ENCODE assay signal across 12 cellular contexts in genomic region chr5:143094087-143094511, GRCh38.
A peak's percentile ranks its signal among the peaks of the same experiment; 100 is the strongest.
DNase-seq lines count a peak whose midpoint lies in the region; FAIRE-seq and TF ChIP-seq lines count a peak whose summit lies in the region.
"Had no signal": no experiment of that assay in that cellular context is flagged by ENCODE, and none has a peak within 500 bp of the region (broad histone marks: within the 10 kb centered on the region; RNA-seq: fewer than 3 reads in every experiment).

No MANE protein-coding gene starts in this region.

- no peak overlapping the region for H2AFZ ChIP-seq in trophoblast cell (ENCODE audit: insufficient read depth, low read length, poor library complexity)

- H3K9me3 ChIP-seq in trophoblast cell (ENCODE audit: insufficient read depth, low read depth, low read length) (no peaks in the 10 kb centered on the region), spleen (no peaks in the 10 kb centered on the region)

- intact Hi-C loops in spleen (cut with DNase I; ENCODE audit: low total_unique reads), result no loop called here

- H3K4ac ChIP-seq in trophoblast cell (ENCODE audit: low read depth, low read length), result no peak overlapping the region

- H3K27ac ChIP-seq in trophoblast cell (ENCODE audit: low read depth, low read length) (no peak overlapping the region), spleen (no peak overlapping the region)

- peak overlapping the region; percentile 15; the same call in 1 of the 2 replicates for H3K4me3 ChIP-seq in WI38 (ENCODE audit: low read depth, low read length)
- peak overlapping the region; percentile 36 for H3K4me3 ChIP-seq in fibroblast of villous mesenchyme (ENCODE audit: low read depth, low read length)
- H3K4me3 ChIP-seq in trophoblast cell (ENCODE audit: low read depth, low read length), result no peak overlapping the region
- peak overlapping the region in 1 of 8 donors; percentile 5 for H3K4me3 ChIP-seq in spleen

- no peaks in the 10 kb centered on the region for H3K79me1 ChIP-seq in trophoblast cell (ENCODE audit: low read length)

- no peak for DNase-seq in GM12892 (ENCODE audit: insufficient read length)
- peak; percentile 79 for DNase-seq in fibroblast of villous mesenchyme (ENCODE audit: low read depth)
- DNase-seq in trophoblast cell, result peak in 1 of 2 donors; percentile 27
- no peak for DNase-seq in DMS79 treated with DMSO at 0.1 percent for 48 hours (lab: John Stamatoyannopoulos, UW)
- DNase-seq in spleen, result no peak
- no peak for DNase-seq in hippocampal formation (lab: John Stamatoyannopoulos, UW)
- no peak for DNase-seq in stimulated activated CD4-positive, alpha-beta T cell treated with anti-CD3 and anti-CD28 coated beads, Interleukin-1b, Interleukin-23, amount 100 ng/mL, for 48 hours
- DNase-seq: effector memory CD8-positive, alpha-beta T cell; NCI-H1436 treated with DMSO at 0.1 percent for 48 hours; occipital lobe had no signal

- H2AK5ac ChIP-seq in trophoblast cell (ENCODE audit: low read length), result no peak overlapping the region

- H3K36me3 ChIP-seq in trophoblast cell (ENCODE audit: control insufficient read depth in 1 of 2, insufficient read depth in 2 of 2, low read length in 2 of 2) (no peaks in the 10 kb centered on the region), spleen (peaks cover 0 to 9% (median 0%) of the 10 kb centered on the region in 6 donors)

- no peak overlapping the region for H3K18ac ChIP-seq in trophoblast cell (ENCODE audit: low read length)

- H4K12ac ChIP-seq in trophoblast cell (ENCODE audit: low read depth, low read length), result no peak overlapping the region

- H3K27me3 ChIP-seq in trophoblast cell (ENCODE audit: insufficient read depth, low read length) (no peaks in the 10 kb centered on the region), spleen (replicated peaks in 1 of 7) (no peaks in the 10 kb centered on the region)

- H2BK5ac ChIP-seq in trophoblast cell (ENCODE audit: low read depth, low read length, poor library complexity), result no peak overlapping the region

- H4K91ac ChIP-seq in trophoblast cell (ENCODE audit: low read depth, low read length), result no peak overlapping the region

- peak overlapping the region; percentile 38 for H3K4me2 ChIP-seq in trophoblast cell (ENCODE audit: low read length)

- no peak overlapping the region for H4K8ac ChIP-seq in trophoblast cell (ENCODE audit: low read depth, low read length)

- H3K14ac ChIP-seq in trophoblast cell (ENCODE audit: low read length), result no peak overlapping the region

- peaks cover 0 to 4% of the 10 kb centered on the region in 2 experiments for H3K4me1 ChIP-seq in trophoblast cell (ENCODE audit: control insufficient read depth in 1 of 2, insufficient read depth in 2 of 2, low read length in 2 of 2)
- peaks cover 0 to 7% (median 0%) of the 10 kb centered on the region in 6 donors for H3K4me1 ChIP-seq in spleen

- no peak overlapping the region for H2BK12ac ChIP-seq in trophoblast cell (ENCODE audit: low read length)

- TF ChIP-seq CTCF in WI38 (IDR thresholded peaks at IDR 0.05; ENCODE audit: low read depth, low read length), result no peak
- TF ChIP-seq CTCF in fibroblast of villous mesenchyme (IDR thresholded peaks at IDR 0.05; ENCODE audit: insufficient read depth, low read depth, low read length), result peak; percentile 32
- no peak for TF ChIP-seq CTCF in spleen (IDR thresholded peaks at IDR 0.05 in 8 of 11, conservative IDR thresholded peaks at IDR 0.05 in 3 of 11)

- H3K9ac ChIP-seq in trophoblast cell (ENCODE audit: low read length), result no peak overlapping the region

- peak; percentile 94 for FAIRE-seq in GM12892 (lab: Jason Lieb, UNC)
- FAIRE-seq: G401.6 had no signal

- no peak overlapping the region for H3K23ac ChIP-seq in trophoblast cell (ENCODE audit: low read length)

- WGBS in trophoblast cell (ENCODE audit: extremely low coverage, insufficient coverage, insufficient read length), result no CpG with 5 or more reads among the region's 16 CpGs
- 65 to 73% (median 70%) methylated on average over 16 of the region's 16 CpGs for WGBS in spleen, 5 donors

- H3K79me2 ChIP-seq in trophoblast cell (ENCODE audit: control insufficient read depth, insufficient read depth, low read length, poor library complexity), result no peaks in the 10 kb centered on the region

- no peak overlapping the region for H2BK120ac ChIP-seq in trophoblast cell (ENCODE audit: insufficient read depth, low read length, poor library complexity)

- TF ChIP-seq POLR2A in GM12892 (IDR thresholded peaks at IDR 0.05; ENCODE audit: low read depth, low read length) (no peak), spleen (IDR thresholded peaks at IDR 0.05) (no peak)
